Comparison of ENCODE assay signal across 1 cellular context in the genomic region with DNA sequence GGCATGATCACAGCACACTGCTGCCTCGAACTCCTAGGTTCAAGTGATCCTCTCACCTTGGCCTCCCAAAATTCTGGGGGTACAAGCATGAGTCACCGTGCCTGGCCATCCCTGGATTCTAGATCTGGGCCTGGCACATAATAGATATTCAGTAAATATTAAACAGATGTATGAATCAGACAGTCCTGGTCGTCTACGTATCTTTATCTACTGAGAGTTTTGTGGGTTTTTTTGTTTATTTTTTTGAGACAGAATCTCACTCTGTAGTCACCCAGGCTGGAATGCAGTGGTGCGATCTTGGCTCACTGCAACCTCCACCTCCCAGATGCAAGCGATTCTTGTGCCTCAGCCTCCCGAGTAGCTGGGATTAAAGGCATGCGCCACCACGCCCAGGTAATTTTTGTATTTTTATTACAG.
TF ChIP-seq lines count a peak whose summit lies in the region.

No MANE protein-coding gene starts in this region.

TF ChIP-seq in SK-N-SH, 30 proteins besides CTCF, POLR2A, EP300 and RAD21 (continued from another document):
- TF ChIP-seq, protein P1, sequence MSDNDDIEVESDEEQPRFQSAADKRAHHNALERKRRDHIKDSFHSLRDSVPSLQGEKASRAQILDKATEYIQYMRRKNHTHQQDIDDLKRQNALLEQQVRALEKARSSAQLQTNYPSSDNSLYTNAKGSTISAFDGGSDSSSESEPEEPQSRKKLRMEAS (IDR thresholded peaks at IDR 0.05; ENCODE audit: low read depth): no peak
- TF ChIP-seq RXRA (IDR thresholded peaks at IDR 0.05; ENCODE audit: borderline replicate concordance, low read depth) (peak; percentile 69; the same call in 1 of the 2 replicates), YY1 (IDR thresholded peaks at IDR 0.05; ENCODE audit: low read depth) (no peak), SMC3 (IDR thresholded peaks at IDR 0.05; ENCODE audit: low read depth, low read length) (no peak), GABPA (IDR thresholded peaks at IDR 0.05; ENCODE audit: low read depth) (no peak), TAF1 (IDR thresholded peaks at IDR 0.05; ENCODE audit: borderline replicate concordance, low read depth, low read length) (no peak), ELF1 (IDR thresholded peaks at IDR 0.05) (no peak), NRF1 (IDR thresholded peaks at IDR 0.05; ENCODE audit: low read depth, low read length) (no peak), NFIC (IDR thresholded peaks at IDR 0.05; ENCODE audit: borderline replicate concordance) (peak; percentile 60), RCOR1 (IDR thresholded peaks at IDR 0.05; ENCODE audit: low read length) (no peak), RFX5 (IDR thresholded peaks at IDR 0.05; ENCODE audit: low read length) (no peak), TCF12 (IDR thresholded peaks at IDR 0.05) (peak; percentile 93), CHD2 (IDR thresholded peaks at IDR 0.05; ENCODE audit: low read length, partially characterized antibody) (no peak), SIN3A (IDR thresholded peaks at IDR 0.05; ENCODE audit: borderline replicate concordance, low read depth, low read length) (no peak), EZH2phosphoT487 (IDR thresholded peaks at IDR 0.05; ENCODE audit: borderline replicate concordance, low read depth) (no peak), FOXJ3 (CRISPR knock-in tag; IDR thresholded peaks at IDR 0.05) (no peak), TEAD4 (IDR thresholded peaks at IDR 0.05; ENCODE audit: borderline replicate concordance, insufficient read depth) (0 out of 2 replicates have a peak, but pooled peaks have one; percentile 46), FOSL2 (IDR thresholded peaks at IDR 0.05; ENCODE audit: borderline replicate concordance, low read depth) (peak; percentile 81)
- TF ChIP-seq, protein P2, sequence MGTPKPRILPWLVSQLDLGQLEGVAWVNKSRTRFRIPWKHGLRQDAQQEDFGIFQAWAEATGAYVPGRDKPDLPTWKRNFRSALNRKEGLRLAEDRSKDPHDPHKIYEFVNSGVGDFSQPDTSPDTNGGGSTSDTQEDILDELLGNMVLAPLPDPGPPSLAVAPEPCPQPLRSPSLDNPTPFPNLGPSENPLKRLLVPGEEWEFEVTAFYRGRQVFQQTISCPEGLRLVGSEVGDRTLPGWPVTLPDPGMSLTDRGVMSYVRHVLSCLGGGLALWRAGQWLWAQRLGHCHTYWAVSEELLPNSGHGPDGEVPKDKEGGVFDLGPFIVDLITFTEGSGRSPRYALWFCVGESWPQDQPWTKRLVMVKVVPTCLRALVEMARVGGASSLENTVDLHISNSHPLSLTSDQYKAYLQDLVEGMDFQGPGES (IDR thresholded peaks at IDR 0.05; ENCODE audit: low read depth, low read length): no peak
- TF ChIP-seq, protein P3, sequence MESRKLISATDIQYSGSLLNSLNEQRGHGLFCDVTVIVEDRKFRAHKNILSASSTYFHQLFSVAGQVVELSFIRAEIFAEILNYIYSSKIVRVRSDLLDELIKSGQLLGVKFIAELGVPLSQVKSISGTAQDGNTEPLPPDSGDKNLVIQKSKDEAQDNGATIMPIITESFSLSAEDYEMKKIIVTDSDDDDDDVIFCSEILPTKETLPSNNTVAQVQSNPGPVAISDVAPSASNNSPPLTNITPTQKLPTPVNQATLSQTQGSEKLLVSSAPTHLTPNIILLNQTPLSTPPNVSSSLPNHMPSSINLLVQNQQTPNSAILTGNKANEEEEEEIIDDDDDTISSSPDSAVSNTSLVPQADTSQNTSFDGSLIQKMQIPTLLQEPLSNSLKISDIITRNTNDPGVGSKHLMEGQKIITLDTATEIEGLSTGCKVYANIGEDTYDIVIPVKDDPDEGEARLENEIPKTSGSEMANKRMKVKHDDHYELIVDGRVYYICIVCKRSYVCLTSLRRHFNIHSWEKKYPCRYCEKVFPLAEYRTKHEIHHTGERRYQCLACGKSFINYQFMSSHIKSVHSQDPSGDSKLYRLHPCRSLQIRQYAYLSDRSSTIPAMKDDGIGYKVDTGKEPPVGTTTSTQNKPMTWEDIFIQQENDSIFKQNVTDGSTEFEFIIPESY (IDR thresholded peaks at IDR 0.05; ENCODE audit: borderline replicate concordance, low read depth): 0 out of 2 replicates have a peak, but pooled peaks have one; percentile 15
- TF ChIP-seq, protein P4, sequence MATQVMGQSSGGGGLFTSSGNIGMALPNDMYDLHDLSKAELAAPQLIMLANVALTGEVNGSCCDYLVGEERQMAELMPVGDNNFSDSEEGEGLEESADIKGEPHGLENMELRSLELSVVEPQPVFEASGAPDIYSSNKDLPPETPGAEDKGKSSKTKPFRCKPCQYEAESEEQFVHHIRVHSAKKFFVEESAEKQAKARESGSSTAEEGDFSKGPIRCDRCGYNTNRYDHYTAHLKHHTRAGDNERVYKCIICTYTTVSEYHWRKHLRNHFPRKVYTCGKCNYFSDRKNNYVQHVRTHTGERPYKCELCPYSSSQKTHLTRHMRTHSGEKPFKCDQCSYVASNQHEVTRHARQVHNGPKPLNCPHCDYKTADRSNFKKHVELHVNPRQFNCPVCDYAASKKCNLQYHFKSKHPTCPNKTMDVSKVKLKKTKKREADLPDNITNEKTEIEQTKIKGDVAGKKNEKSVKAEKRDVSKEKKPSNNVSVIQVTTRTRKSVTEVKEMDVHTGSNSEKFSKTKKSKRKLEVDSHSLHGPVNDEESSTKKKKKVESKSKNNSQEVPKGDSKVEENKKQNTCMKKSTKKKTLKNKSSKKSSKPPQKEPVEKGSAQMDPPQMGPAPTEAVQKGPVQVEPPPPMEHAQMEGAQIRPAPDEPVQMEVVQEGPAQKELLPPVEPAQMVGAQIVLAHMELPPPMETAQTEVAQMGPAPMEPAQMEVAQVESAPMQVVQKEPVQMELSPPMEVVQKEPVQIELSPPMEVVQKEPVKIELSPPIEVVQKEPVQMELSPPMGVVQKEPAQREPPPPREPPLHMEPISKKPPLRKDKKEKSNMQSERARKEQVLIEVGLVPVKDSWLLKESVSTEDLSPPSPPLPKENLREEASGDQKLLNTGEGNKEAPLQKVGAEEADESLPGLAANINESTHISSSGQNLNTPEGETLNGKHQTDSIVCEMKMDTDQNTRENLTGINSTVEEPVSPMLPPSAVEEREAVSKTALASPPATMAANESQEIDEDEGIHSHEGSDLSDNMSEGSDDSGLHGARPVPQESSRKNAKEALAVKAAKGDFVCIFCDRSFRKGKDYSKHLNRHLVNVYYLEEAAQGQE (IDR thresholded peaks at IDR 0.05; ENCODE audit: low read depth, low read length): no peak
- TF ChIP-seq, protein P5, sequence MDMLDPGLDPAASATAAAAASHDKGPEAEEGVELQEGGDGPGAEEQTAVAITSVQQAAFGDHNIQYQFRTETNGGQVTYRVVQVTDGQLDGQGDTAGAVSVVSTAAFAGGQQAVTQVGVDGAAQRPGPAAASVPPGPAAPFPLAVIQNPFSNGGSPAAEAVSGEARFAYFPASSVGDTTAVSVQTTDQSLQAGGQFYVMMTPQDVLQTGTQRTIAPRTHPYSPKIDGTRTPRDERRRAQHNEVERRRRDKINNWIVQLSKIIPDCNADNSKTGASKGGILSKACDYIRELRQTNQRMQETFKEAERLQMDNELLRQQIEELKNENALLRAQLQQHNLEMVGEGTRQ (IDR thresholded peaks at IDR 0.05; ENCODE audit: borderline replicate concordance, low read depth, low read length): no peak
